In genomic region chr11:128213461-128213860, GRCh38 we compare ENCODE assay signal across 28 cellular contexts.
"Had no signal": no experiment of that assay in that cellular context is flagged by ENCODE, and none has a peak within 500 bp of the region (broad histone marks: within the 10 kb centered on the region; RNA-seq: fewer than 3 reads in every experiment).

No MANE protein-coding gene starts in this region.

- DNase-seq: colonic mucosa; cortex of kidney; effector CD8-positive, alpha-beta T cell; effector memory CD8-positive, alpha-beta T cell; endodermal cell; erythroblast; esophagus squamous epithelium; foreskin fibroblast; foreskin melanocyte; gastrocnemius medialis; glutamatergic neuron; head of caudate nucleus; heart right ventricle; hippocampal formation; left cardiac atrium; left lung; left ventricle myocardium superior; lower lobe of right lung; mesenchymal stem cell; mucosa of descending colon; naive B cell had no signal

- H3K4me3 Mint-ChIP-seq: dendritic cell treated with granulocyte-macrophage colony-stimulating factor and Interleukin-4, amounts not matched to agents 40 ng/mL and 50 ng/mL, for 4 days; effector memory CD8-positive, alpha-beta T cell; endodermal cell; mesothelial cell of epicardium had no signal

- H3K4me1 Mint-ChIP-seq: endodermal cell, naive B cell had no signal

- H3K27ac Mint-ChIP-seq: dendritic cell treated with granulocyte-macrophage colony-stimulating factor and Interleukin-4, amounts not matched to agents 40 ng/mL and 50 ng/mL, for 4 days; endodermal cell; mesothelial cell of epicardium; naive B cell had no signal

- H3K27ac ChIP-seq: colonic mucosa, epithelial cell of prostate, esophagus squamous epithelium, gastrocnemius medialis, heart right ventricle, left lung, lower lobe of right lung had no signal

- ATAC-seq: effector memory CD8-positive, alpha-beta T cell; esophagus mucosa; gastrocnemius medialis; heart right ventricle; left cardiac atrium; left lung; left ventricle myocardium superior; lower lobe of right lung; mucosa of descending colon had no signal

- H3K36me3 Mint-ChIP-seq: mesothelial cell of epicardium had no signal

- H3K4me3 ChIP-seq: colonic mucosa, esophagus squamous epithelium, gastrocnemius medialis, heart right ventricle, left lung, lower lobe of right lung, mucosa of descending colon had no signal

- H3K36me3 ChIP-seq: colonic mucosa, esophagus squamous epithelium, gastrocnemius medialis, heart right ventricle, left lung, lower lobe of right lung had no signal

- H3K4me1 ChIP-seq: colonic mucosa had no signal

- FAIRE-seq: endometrium, islet of Langerhans, keratinocyte had no signal

- H3K9me3 ChIP-seq: colonic mucosa, esophagus squamous epithelium, gastrocnemius medialis, heart right ventricle, left lung, lower lobe of right lung, mucosa of descending colon had no signal

- H3K27me3 Mint-ChIP-seq: dendritic cell treated with granulocyte-macrophage colony-stimulating factor and Interleukin-4, amounts not matched to agents 40 ng/mL and 50 ng/mL, for 4 days; effector memory CD8-positive, alpha-beta T cell; naive B cell had no signal

- H3K27me3 ChIP-seq: colonic mucosa, esophagus squamous epithelium, gastrocnemius medialis, heart right ventricle, left lung had no signal
